In the genomic region with DNA sequence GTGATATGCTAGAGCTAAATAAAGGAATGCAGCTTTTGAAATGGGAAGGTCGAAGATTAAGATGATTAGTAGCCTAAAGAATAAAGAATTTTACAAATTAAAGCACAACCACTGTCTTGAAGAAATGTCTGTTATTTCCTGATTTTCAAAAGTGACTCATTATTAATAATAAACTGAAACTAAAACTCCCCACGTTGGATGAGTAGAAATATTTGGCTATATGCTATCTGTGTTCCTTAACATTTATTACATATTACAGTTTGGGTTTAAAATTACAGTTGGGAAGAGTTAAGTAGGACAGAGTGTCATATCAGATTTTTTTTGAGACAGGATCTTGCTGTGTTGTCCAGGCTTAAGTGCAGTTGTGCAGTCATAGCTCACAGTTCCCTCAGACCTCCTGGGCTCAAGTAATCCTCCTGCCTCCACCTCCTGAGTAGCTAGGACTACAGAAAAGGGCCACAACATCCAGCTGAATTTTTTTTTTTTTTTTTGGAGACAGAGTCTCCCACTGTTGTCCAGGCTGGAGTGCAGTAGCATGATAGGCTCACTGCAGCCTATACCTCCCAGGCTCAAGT, we compare ENCODE assay signal across 2 cellular contexts.
TF ChIP-seq lines count a peak whose summit lies in the region.

No MANE protein-coding gene starts in this region.

TF ChIP-seq in IMR-90, 13 proteins besides CTCF, POLR2A, EP300 and RAD21:
- TF ChIP-seq MAFK (IDR thresholded peaks at IDR 0.05; ENCODE audit: low read depth, low read length) (no peak), SMC3 (IDR thresholded peaks at IDR 0.05; ENCODE audit: low read depth, low read length) (no peak), FOS (IDR thresholded peaks at IDR 0.05; ENCODE audit: low read depth, low read length) (no peak), RCOR1 (IDR thresholded peaks at IDR 0.05; ENCODE audit: insufficient replicate concordance, low read length) (no peak), MXI1 (IDR thresholded peaks at IDR 0.05; ENCODE audit: borderline replicate concordance, low read depth, low read length) (no peak), CHD1 (IDR thresholded peaks at IDR 0.05; ENCODE audit: low read depth, low read length) (no peak), CEBPB (IDR thresholded peaks at IDR 0.05; ENCODE audit: low read depth, low read length) (no peak), RFX5 (IDR thresholded peaks at IDR 0.05; ENCODE audit: low read depth, low read length) (no peak), BHLHE40 (IDR thresholded peaks at IDR 0.05; ENCODE audit: low read depth, low read length) (no peak), MAZ (IDR thresholded peaks at IDR 0.05; ENCODE audit: borderline replicate concordance, low read depth, low read length) (no peak), NFE2L2 (IDR thresholded peaks at IDR 0.05; ENCODE audit: low read depth, low read length) (no peak)
- TF ChIP-seq, protein P1, sequence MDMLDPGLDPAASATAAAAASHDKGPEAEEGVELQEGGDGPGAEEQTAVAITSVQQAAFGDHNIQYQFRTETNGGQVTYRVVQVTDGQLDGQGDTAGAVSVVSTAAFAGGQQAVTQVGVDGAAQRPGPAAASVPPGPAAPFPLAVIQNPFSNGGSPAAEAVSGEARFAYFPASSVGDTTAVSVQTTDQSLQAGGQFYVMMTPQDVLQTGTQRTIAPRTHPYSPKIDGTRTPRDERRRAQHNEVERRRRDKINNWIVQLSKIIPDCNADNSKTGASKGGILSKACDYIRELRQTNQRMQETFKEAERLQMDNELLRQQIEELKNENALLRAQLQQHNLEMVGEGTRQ (IDR thresholded peaks at IDR 0.05; ENCODE audit: low read depth, low read length) = no peak
- TF ChIP-seq, protein P2, sequence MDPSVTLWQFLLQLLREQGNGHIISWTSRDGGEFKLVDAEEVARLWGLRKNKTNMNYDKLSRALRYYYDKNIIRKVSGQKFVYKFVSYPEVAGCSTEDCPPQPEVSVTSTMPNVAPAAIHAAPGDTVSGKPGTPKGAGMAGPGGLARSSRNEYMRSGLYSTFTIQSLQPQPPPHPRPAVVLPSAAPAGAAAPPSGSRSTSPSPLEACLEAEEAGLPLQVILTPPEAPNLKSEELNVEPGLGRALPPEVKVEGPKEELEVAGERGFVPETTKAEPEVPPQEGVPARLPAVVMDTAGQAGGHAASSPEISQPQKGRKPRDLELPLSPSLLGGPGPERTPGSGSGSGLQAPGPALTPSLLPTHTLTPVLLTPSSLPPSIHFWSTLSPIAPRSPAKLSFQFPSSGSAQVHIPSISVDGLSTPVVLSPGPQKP (IDR thresholded peaks at IDR 0.05; ENCODE audit: borderline replicate concordance, low read depth, low read length) = no peak

TF ChIP-seq in H1, 55 proteins besides CTCF, POLR2A, EP300 and RAD21:
- peak; percentile 36; the same call in 1 of the 2 replicates for TF ChIP-seq KDM1A (IDR thresholded peaks at IDR 0.05; ENCODE audit: borderline replicate concordance, low read length)
- TF ChIP-seq, protein P3, sequence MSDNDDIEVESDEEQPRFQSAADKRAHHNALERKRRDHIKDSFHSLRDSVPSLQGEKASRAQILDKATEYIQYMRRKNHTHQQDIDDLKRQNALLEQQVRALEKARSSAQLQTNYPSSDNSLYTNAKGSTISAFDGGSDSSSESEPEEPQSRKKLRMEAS (IDR thresholded peaks at IDR 0.05) = no peak
TF ChIP-seq in H1: peak in this region for 1.
